In genomic region chrX:137432609-137433008, GRCh38 we compare ENCODE assay signal across 9 cellular contexts.
DNase-seq lines count a peak whose midpoint lies in the region; ATAC-seq and TF ChIP-seq lines count a peak whose summit lies in the region.
"Had no signal": no experiment of that assay in that cellular context is flagged by ENCODE, and none has a peak within 500 bp of the region (broad histone marks: within the 10 kb centered on the region; RNA-seq: fewer than 3 reads in every experiment).

No MANE protein-coding gene starts in this region.

- no peaks in the 10 kb centered on the region for H3K27me3 ChIP-seq in Loucy (ENCODE audit: insufficient read depth, low read length, poor library complexity, severe bottlenecking)

- H3K4me1 Mint-ChIP-seq in activated naive CD4-positive, alpha-beta T cell treated with anti-CD3 and anti-CD28 coated beads, Interleukin-2, amount 10 ng/mL, durations not matched to agents 7 days and 5 days = peaks cover 4% of the 10 kb centered on the region
- peaks cover 11% of the 10 kb centered on the region for H3K4me1 Mint-ChIP-seq in brain

- H3K27me3 Mint-ChIP-seq in activated naive CD4-positive, alpha-beta T cell treated with anti-CD3 and anti-CD28 coated beads, Interleukin-2, amount 10 ng/mL, durations not matched to agents 7 days and 5 days = peaks cover 52% of the 10 kb centered on the region
- H3K27me3 Mint-ChIP-seq in brain = peaks cover 55% of the 10 kb centered on the region

- no peaks in the 10 kb centered on the region for H3K9me2 ChIP-seq in Loucy (replicated peaks; ENCODE audit: low read depth, low read length)

- H3K27ac Mint-ChIP-seq in activated naive CD4-positive, alpha-beta T cell treated with anti-CD3 and anti-CD28 coated beads, Interleukin-2, amount 10 ng/mL, durations not matched to agents 7 days and 5 days = no peak overlapping the region
- peak overlapping the region in 1 of 5 experiments; percentile 7 for H3K27ac Mint-ChIP-seq in brain
- H3K27ac Mint-ChIP-seq: CD8-positive, alpha-beta memory T cell had no signal

- peak; percentile 61 for TF ChIP-seq CTCF in Loucy (conservative IDR thresholded peaks at IDR 0.05; ENCODE audit: low read length)
- TF ChIP-seq CTCF in brain (conservative IDR thresholded peaks at IDR 0.05) = peak; percentile 47 to 71

- no peaks in the 10 kb centered on the region for H3F3A ChIP-seq in Loucy (ENCODE audit: low read depth)

- peak; percentile 21 for DNase-seq in activated naive CD4-positive, alpha-beta T cell treated with anti-CD3 and anti-CD28 coated beads, Interleukin-2, amount 10 ng/mL, durations not matched to agents 7 days and 5 days
- DNase-seq in activated naive CD4-positive, alpha-beta T cell treated with anti-CD3 and anti-CD28 coated beads, Interleukin-2, amount 50 U/mL, for 16 hours = no peak
- peak; percentile 27 for DNase-seq in stimulated activated CD8-positive, alpha-beta memory T cell treated with anti-CD3 and anti-CD28 coated beads, Interleukin-4, amount 100 ng/mL, for 48 hours
- DNase-seq in HK-2 (ENCODE audit: unreplicated experiment) = no peak
- DNase-seq in NCI-H526 treated with DMSO at 0.1 percent for 48 hours (lab: John Stamatoyannopoulos, UW) = no peak
- DNase-seq: CD8-positive, alpha-beta memory T cell had no signal

- no peak overlapping the region for H3K4me3 Mint-ChIP-seq in activated naive CD4-positive, alpha-beta T cell treated with anti-CD3 and anti-CD28 coated beads, Interleukin-2, amount 10 ng/mL, durations not matched to agents 7 days and 5 days
- no peak overlapping the region for H3K4me3 Mint-ChIP-seq in brain
- H3K4me3 Mint-ChIP-seq: CD8-positive, alpha-beta memory T cell had no signal

- H3K36me3 ChIP-seq in Loucy (ENCODE audit: insufficient read depth, low read length) = no peaks in the 10 kb centered on the region

- H3K79me2 ChIP-seq in Loucy (ENCODE audit: insufficient read depth, low read length) = no peaks in the 10 kb centered on the region

- no peak overlapping the region for H3K9ac ChIP-seq in Loucy (ENCODE audit: low read depth, low read length, poor library complexity, severe bottlenecking)

- H2AFZ ChIP-seq in Loucy (ENCODE audit: low read length) = no peak overlapping the region

- no peaks in the 10 kb centered on the region for H3K9me3 Mint-ChIP-seq in activated naive CD4-positive, alpha-beta T cell treated with anti-CD3 and anti-CD28 coated beads, Interleukin-2, amount 10 ng/mL, durations not matched to agents 7 days and 5 days
- peaks cover 16 to 29% (median 18%) of the 10 kb centered on the region in 5 experiments for H3K9me3 Mint-ChIP-seq in brain

- H3K9me3 ChIP-seq in Loucy (ENCODE audit: insufficient read depth, low read depth, low read length) = no peaks in the 10 kb centered on the region

- no peak overlapping the region for H3K4me2 ChIP-seq in Loucy (ENCODE audit: low read depth, low read length, poor library complexity, severe bottlenecking)

- H3K4me3 ChIP-seq in Loucy (ENCODE audit: low read length, poor library complexity, severe bottlenecking) = no peak overlapping the region

- ATAC-seq in HG03108 (IDR thresholded peaks at IDR 0.05; ENCODE audit: unreplicated experiment) = no peak

- CTCF ChIA-PET in activated naive CD4-positive, alpha-beta T cell treated with anti-CD3 and anti-CD28 coated beads, Interleukin-2, amount 10 ng/mL, durations not matched to agents 7 days and 5 days (lab: Charles Lee) = no interaction called here

- no peaks in the 10 kb centered on the region for H4K20me1 ChIP-seq in Loucy (ENCODE audit: insufficient read depth, low read length, poor library complexity, severe bottlenecking)

- H3K4me1 ChIP-seq in Loucy (ENCODE audit: insufficient read depth, low read length, poor library complexity, severe bottlenecking) = no peaks in the 10 kb centered on the region

- no peaks in the 10 kb centered on the region for H3K36me3 Mint-ChIP-seq in activated naive CD4-positive, alpha-beta T cell treated with anti-CD3 and anti-CD28 coated beads, Interleukin-2, amount 10 ng/mL, durations not matched to agents 7 days and 5 days
- H3K36me3 Mint-ChIP-seq in brain = no peaks in the 10 kb centered on the region
- H3K36me3 Mint-ChIP-seq: CD8-positive, alpha-beta memory T cell had no signal

Comparison
In these comparisons a context has a peak if more than half of its experiments do, and no peak if none do; other contexts are left out.
1. DNase-seq: peak in activated naive CD4-positive, alpha-beta T cell treated with anti-CD3 and anti-CD28 coated beads, Interleukin-2, amount 10 ng/mL, durations not matched to agents 7 days and 5 days (single experiment) and stimulated activated CD8-positive, alpha-beta memory T cell treated with anti-CD3 and anti-CD28 coated beads, Interleukin-4, amount 100 ng/mL, for 48 hours (single experiment); none in activated naive CD4-positive, alpha-beta T cell treated with anti-CD3 and anti-CD28 coated beads, Interleukin-2, amount 50 U/mL, for 16 hours (single experiment), HK-2 (single experiment) and NCI-H526 treated with DMSO at 0.1 percent for 48 hours (single experiment).